In the genomic region with DNA sequence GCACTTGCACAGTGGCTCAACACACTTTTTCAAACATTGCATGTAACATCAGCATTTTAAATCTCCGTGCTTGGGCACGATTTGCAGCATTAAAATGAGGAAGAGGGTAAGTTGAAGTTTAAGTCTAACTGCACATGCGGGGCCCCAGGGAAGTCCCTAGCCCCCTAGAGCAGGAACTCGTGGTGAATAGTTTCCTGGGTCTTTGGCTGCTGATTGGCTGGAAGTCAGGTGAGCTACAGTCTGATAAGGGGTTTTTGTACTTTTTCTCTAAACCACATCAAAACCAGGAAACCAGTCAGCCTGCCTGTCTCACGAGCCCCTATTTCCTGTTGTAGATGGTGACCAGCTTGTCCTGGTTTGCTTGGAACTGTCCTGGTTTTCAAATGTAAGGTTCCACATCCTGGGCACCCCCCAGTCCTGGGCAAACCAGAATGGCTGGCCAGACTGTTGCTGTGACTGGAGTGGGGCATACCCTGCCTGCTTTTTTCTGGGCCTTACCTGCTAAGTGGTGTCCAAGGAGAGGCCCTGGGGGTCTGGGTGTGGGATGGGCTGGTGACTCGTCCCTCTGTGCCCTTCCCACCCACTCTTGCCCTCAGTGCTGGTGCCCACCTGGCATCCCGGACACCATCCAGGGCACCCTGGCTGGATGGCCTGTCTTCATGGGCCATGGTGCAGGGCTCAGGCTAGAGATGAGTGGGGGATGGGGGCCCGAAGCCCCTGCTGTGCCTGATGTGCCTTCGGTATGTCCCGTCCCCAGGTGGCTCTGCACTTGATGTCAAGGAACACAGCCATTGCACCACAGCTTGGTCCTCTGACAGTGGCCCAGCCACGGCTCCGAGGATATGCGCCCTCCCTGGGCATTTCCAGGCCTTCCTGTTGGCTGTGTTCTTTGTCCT, we compare ENCODE assay signal across 8 cellular contexts. TPM values are rescaled to one million over a fixed set of nuclear protein-coding genes. Genes with fewer than 3 reads are reported as not detected.
DNase-seq lines count a peak whose midpoint lies in the region; ATAC-seq and TF ChIP-seq lines count a peak whose summit lies in the region.

No MANE protein-coding gene starts in this region.

- no peaks in the 10 kb centered on the region for H3K27me3 Mint-ChIP-seq in CD4-positive, alpha-beta T cell

- TF ChIP-seq CTCF in CD4-positive, alpha-beta T cell (IDR thresholded peaks at IDR 0.05): no peak

- intact Hi-C loops in CD4-positive, alpha-beta T cell (cut with DNase I, micrococcal nuclease): loop anchor here in 1 of 2 experiments (2.0 kb wide), 2 partner anchors 20 to 28 kb away; no protein-coding TSS in a partner anchor

- CTCF ChIA-PET in CD4-positive, alpha-beta T cell (lab: Charles Lee): interaction anchor here (0.7 to 2.2 kb wide), 5 partner anchors 27 to 183 kb away, joined by 3 to 6 read pairs (median 3); no protein-coding TSS in a partner anchor

- no peaks in the 10 kb centered on the region for H3K36me3 ChIP-seq in KOPT-K1 (ENCODE audit: insufficient read depth, low read length)

- peak overlapping the region; percentile 98 for H3K27ac ChIP-seq in CD4-positive, alpha-beta T cell (ENCODE audit: low read depth, low read length)
- H3K27ac ChIP-seq in KOPT-K1 (ENCODE audit: low read depth, low read length, poor library complexity, severe bottlenecking): peak overlapping the region; percentile 97

- POLR2A ChIA-PET in CD4-positive, alpha-beta T cell (lab: Charles Lee): interaction anchor here (0.6 to 3.9 kb wide), 15 partner anchors 11 to 1705 kb away, joined by 3 to 31 read pairs (median 4); a partner anchor contains a TSS

- no peaks in the 10 kb centered on the region for H3K27me3 ChIP-seq in CD4-positive, alpha-beta T cell (ENCODE audit: control insufficient read depth, insufficient read depth, low read length)

- ATAC-seq in CD4-positive, alpha-beta T cell (ENCODE audit: poor library complexity): peak; percentile 66
- ATAC-seq in GM21381 (IDR thresholded peaks at IDR 0.05; ENCODE audit: unreplicated experiment): peak; percentile 74

- H3K9me3 Mint-ChIP-seq in CD4-positive, alpha-beta T cell: peaks cover 3% of the 10 kb centered on the region

- peaks cover 5% of the 10 kb centered on the region for H3K36me3 Mint-ChIP-seq in CD4-positive, alpha-beta T cell (ENCODE audit: low read depth)

- H3K27ac Mint-ChIP-seq in CD4-positive, alpha-beta T cell: no peak overlapping the region

- H3K9me3 ChIP-seq in CD4-positive, alpha-beta T cell (ENCODE audit: control insufficient read depth, low read length): peaks cover 16% of the 10 kb centered on the region
- H3K9me3 ChIP-seq in KOPT-K1 (ENCODE audit: insufficient read depth, low read length, poor library complexity, severe bottlenecking): peaks cover 13% of the 10 kb centered on the region

- DNase-seq in CD4-positive, alpha-beta T cell: peak; percentile 58 to 90 (median 72)
- DNase-seq in activated CD4-positive, alpha-beta T cell treated with anti-CD3 and anti-CD28 coated beads, Interleukin-2, amount 50 U/mL, for 4 hours: peak; percentile 65 to 72
- DNase-seq in foreskin melanocyte (peak; percentile 22), midbrain (lab: John Stamatoyannopoulos, UW) (no peak), NCI-H2029 (lab: John Stamatoyannopoulos, UW) (no peak)
- peak; percentile 63 for DNase-seq in stimulated activated CD8-positive, alpha-beta memory T cell treated with anti-CD3 and anti-CD28 coated beads, Interleukin-12 subunit alpha, Interleukin-12 subunit beta, amount 100 ng/mL, for 4 hours (ENCODE audit: low read depth)

- peaks cover 43% of the 10 kb centered on the region for H3K4me1 Mint-ChIP-seq in CD4-positive, alpha-beta T cell (ENCODE audit: low read depth)

- peak overlapping the region; percentile 61 for H3K4me3 Mint-ChIP-seq in CD4-positive, alpha-beta T cell

RNA-seq across cellular contexts. Expression of a gene that starts 31.8 kb away (rescaled TPM):
- not detected for total RNA-seq in CD4-positive, alpha-beta T cell

RNA-seq across cellular contexts. Expression of a gene that starts 35.1 kb away (rescaled TPM):
- not detected for total RNA-seq in CD4-positive, alpha-beta T cell

RNA-seq across cellular contexts. Expression of a gene that starts 59.0 kb away (rescaled TPM):
- total RNA-seq in CD4-positive, alpha-beta T cell: not detected

Comparison
In these comparisons a context has a peak if more than half of its experiments do, and no peak if none do; other contexts are left out.
1. DNase-seq: peak in CD4-positive, alpha-beta T cell (10 of 10), activated CD4-positive, alpha-beta T cell treated with anti-CD3 and anti-CD28 coated beads, Interleukin-2, amount 50 U/mL, for 4 hours (2 of 2), foreskin melanocyte (single experiment) and stimulated activated CD8-positive, alpha-beta memory T cell treated with anti-CD3 and anti-CD28 coated beads, Interleukin-12 subunit alpha, Interleukin-12 subunit beta, amount 100 ng/mL, for 4 hours (single experiment); none in midbrain (single experiment) and NCI-H2029 (single experiment).